1 cellular context compared by ENCODE assay signal in genomic region chr1:169586395-169587255, GRCh38.
A peak's percentile ranks its signal among the peaks of the same experiment; 100 is the strongest.
TF ChIP-seq lines count a peak whose summit lies in the region.

F5 (minus strand) TSS chr1:169586481; CDS start chr1:169586386, 95 bp downstream.

TF ChIP-seq in HepG2, 621 proteins besides CTCF, POLR2A, EP300 and RAD21 (continued from another document and continues in another):
- TF ChIP-seq IRF9 (CRISPR knock-in tag; IDR thresholded peaks at IDR 0.05; ENCODE audit: borderline replicate concordance) (no peak), PCBP2 (optimal IDR thresholded peaks at IDR 0.05; ENCODE audit: low read depth, low read length, poor library complexity, severe bottlenecking) (no peak), ZNF557 (CRISPR knock-in tag; IDR thresholded peaks at IDR 0.05) (no peak), HIC2 (CRISPR knock-in tag; IDR thresholded peaks at IDR 0.05; ENCODE audit: low read depth) (peak; percentile 83), ZFP37 (CRISPR knock-in tag; IDR thresholded peaks at IDR 0.05; ENCODE audit: borderline replicate concordance) (peak; percentile 63; the same call in 1 of the 2 replicates), MEIS2 (CRISPR knock-in tag; IDR thresholded peaks at IDR 0.05) (no peak; the same call in 1 of the 2 replicates), ZNF12 (CRISPR knock-in tag; IDR thresholded peaks at IDR 0.05) (0 out of 2 replicates have a peak, but pooled peaks have one; percentile 49), ZNF234 (CRISPR knock-in tag; conservative IDR thresholded peaks at IDR 0.05) (no peak), ZHX2 (IDR thresholded peaks at IDR 0.05; ENCODE audit: low read depth) (no peak), ZHX2 (CRISPR knock-in tag; IDR thresholded peaks at IDR 0.05; ENCODE audit: borderline replicate concordance) (0 out of 2 replicates have a peak, but pooled peaks have one; percentile 26), DRAP1 (CRISPR knock-in tag; IDR thresholded peaks at IDR 0.05) (peak; percentile 79), ZNF558 (CRISPR knock-in tag; IDR thresholded peaks at IDR 0.05; ENCODE audit: borderline replicate concordance) (no peak), ZMYM4 (CRISPR knock-in tag; IDR thresholded peaks at IDR 0.05) (peak; percentile 93), CCAR2 (optimal IDR thresholded peaks at IDR 0.05; ENCODE audit: low read depth, low read length) (no peak), ZNF17 (CRISPR knock-in tag; IDR thresholded peaks at IDR 0.05) (no peak), NFE2 (CRISPR knock-in tag; IDR thresholded peaks at IDR 0.05) (no peak), RXRB (CRISPR knock-in tag; IDR thresholded peaks at IDR 0.05; ENCODE audit: borderline replicate concordance) (no peak), ZNF281 (CRISPR knock-in tag; IDR thresholded peaks at IDR 0.05; ENCODE audit: borderline replicate concordance) (no peak), ZBTB33 (CRISPR knock-in tag; IDR thresholded peaks at IDR 0.05) (no peak; the same call in 1 of the 2 replicates), CREM (IDR thresholded peaks at IDR 0.05) (0 out of 2 replicates have a peak, but pooled peaks have one; percentile 20), CREM (CRISPR knock-in tag; IDR thresholded peaks at IDR 0.05) (no peak), TAF15 (IDR thresholded peaks at IDR 0.05; ENCODE audit: low read depth, low read length, poor library complexity, severe bottlenecking) (no peak), SNRNP70 (IDR thresholded peaks at IDR 0.05; ENCODE audit: low read depth, low read length) (no peak), ZNF644 (CRISPR knock-in tag; IDR thresholded peaks at IDR 0.05; ENCODE audit: low read depth) (no peak; the same call in 1 of the 2 replicates), HNRNPLL (IDR thresholded peaks at IDR 0.05; ENCODE audit: low read depth, low read length, poor library complexity, severe bottlenecking) (peak; percentile 60), HNF4G (IDR thresholded peaks at IDR 0.05; ENCODE audit: borderline replicate concordance, low read depth, low read length) (no peak), HNF4G (CRISPR knock-in tag; IDR thresholded peaks at IDR 0.05; ENCODE audit: borderline replicate concordance, low read depth) (no peak; the same call in 1 of the 2 replicates), PBX2 (CRISPR knock-in tag; IDR thresholded peaks at IDR 0.05) (no peak), THYN1 (CRISPR knock-in tag; IDR thresholded peaks at IDR 0.05; ENCODE audit: borderline replicate concordance, low read depth) (no peak), XBP1 (CRISPR knock-in tag; IDR thresholded peaks at IDR 0.05) (no peak), NR2C2 (CRISPR knock-in tag; IDR thresholded peaks at IDR 0.05; ENCODE audit: borderline replicate concordance) (no peak), GPN1 (CRISPR knock-in tag; IDR thresholded peaks at IDR 0.05; ENCODE audit: borderline replicate concordance) (no peak), ZMAT3 (CRISPR knock-in tag; conservative IDR thresholded peaks at IDR 0.05) (no peak; the same call in none of the 2 replicates), CEBPB (IDR thresholded peaks at IDR 0.05; ENCODE audit: borderline replicate concordance, low read depth, low read length) (0 out of 2 replicates have a peak, but pooled peaks have one; percentile 29), IKZF4 (CRISPR knock-in tag; IDR thresholded peaks at IDR 0.05; ENCODE audit: borderline replicate concordance, low read depth, not compliant biosample characterization) (no peak), CBX2 (IDR thresholded peaks at IDR 0.05; ENCODE audit: low read depth, low read length) (no peak), CBX2 (CRISPR knock-in tag; IDR thresholded peaks at IDR 0.05; ENCODE audit: low read depth) (no peak), ZNF83 (CRISPR knock-in tag; IDR thresholded peaks at IDR 0.05; ENCODE audit: borderline replicate concordance) (no peak), ZNF124 (CRISPR knock-in tag; IDR thresholded peaks at IDR 0.05) (no peak; the same call in 1 of the 2 replicates), MAZ (IDR thresholded peaks at IDR 0.05; ENCODE audit: borderline replicate concordance, low read depth, low read length) (no peak), MAZ (CRISPR knock-in tag; IDR thresholded peaks at IDR 0.05; ENCODE audit: low read depth) (peak; percentile 72; the same call in 1 of the 2 replicates), GRHL1 (CRISPR knock-in tag; conservative IDR thresholded peaks at IDR 0.05) (no peak), ZNF446 (CRISPR knock-in tag; IDR thresholded peaks at IDR 0.05) (no peak), TSC22D2 (CRISPR knock-in tag; IDR thresholded peaks at IDR 0.05; ENCODE audit: borderline replicate concordance) (no peak), RBFOX2 (IDR thresholded peaks at IDR 0.05; ENCODE audit: low read depth, low read length) (peak; percentile 94)
